Comparison of ENCODE assay signal across 1 cellular context in genomic region chr20:8019178-8019997, GRCh38.
TF ChIP-seq lines count a peak whose summit lies in the region.

TSS of gene TMX4 (minus strand) at chr20:8019761. CDS start at chr20:8019613, 148 bp downstream.

TF ChIP-seq in K562, 482 proteins besides CTCF, POLR2A, EP300 and RAD21 (continued from another document):
- TF ChIP-seq GTF3C2 (IDR thresholded peaks at IDR 0.05; ENCODE audit: borderline replicate concordance, extremely low read depth, insufficient read length) (peak; percentile 13), FOXO4 (CRISPR knock-in tag; IDR thresholded peaks at IDR 0.05) (no peak), HOMEZ (CRISPR knock-in tag; IDR thresholded peaks at IDR 0.05) (no peak), POLR2AphosphoS5 (IDR thresholded peaks at IDR 0.05; ENCODE audit: control insufficient read depth, insufficient read depth, low read depth, low read length) (peak; percentile 46; the same call in 1 of the 2 replicates), SNAPC5 (CRISPR knock-in tag; IDR thresholded peaks at IDR 0.05) (no peak), ZNF764 (CRISPR knock-in tag; IDR thresholded peaks at IDR 0.05; ENCODE audit: low read depth) (0 out of 2 replicates have a peak, but pooled peaks have one; percentile 65), EGR1 (conservative IDR thresholded peaks at IDR 0.05) (peak; percentile 91), CGGBP1 (CRISPR knock-in tag; IDR thresholded peaks at IDR 0.05) (no peak)
TF ChIP-seq in K562: peak in this region for 99.
